16 cellular contexts compared by ENCODE assay signal in the genomic region with DNA sequence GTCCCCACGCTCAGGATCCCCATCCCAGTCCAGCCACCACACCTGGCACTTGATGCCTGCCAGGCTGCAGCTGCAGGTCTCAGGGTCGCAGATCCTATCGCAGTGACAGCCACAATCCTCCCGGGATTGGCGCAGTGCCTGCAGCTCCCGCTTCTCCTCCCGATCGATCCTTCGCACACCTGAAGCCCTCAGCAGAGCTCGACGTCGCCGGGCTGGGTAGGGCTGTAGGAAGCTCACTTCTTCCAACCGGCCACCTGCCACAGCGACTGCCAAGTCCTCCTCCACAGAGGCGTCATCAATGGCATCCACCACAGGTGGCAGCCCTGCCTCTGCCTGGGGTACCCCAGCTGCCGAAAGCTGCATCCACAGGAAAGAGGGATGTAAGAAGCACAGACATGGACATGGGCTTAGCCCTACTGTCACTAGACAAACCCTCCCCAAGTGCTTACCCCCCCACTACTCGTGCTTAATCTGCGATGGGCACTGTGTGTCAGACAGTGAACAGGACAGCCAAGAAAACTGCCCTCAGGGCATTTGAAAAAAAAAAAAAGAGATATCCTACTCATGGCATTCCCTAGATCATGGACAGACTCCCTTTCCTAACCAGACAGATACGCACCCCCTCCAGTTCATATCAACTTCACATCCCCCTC. TPM values are rescaled to one million over a fixed set of nuclear protein-coding genes. Genes with fewer than 3 reads are reported as not detected.
A peak's percentile ranks its signal among the peaks of the same experiment; 100 is the strongest.
DNase-seq lines count a peak whose midpoint lies in the region; ATAC-seq and TF ChIP-seq lines count a peak whose summit lies in the region.
"Had no signal": no experiment of that assay in that cellular context is flagged by ENCODE, and none has a peak within 500 bp of the region (broad histone marks: within the 10 kb centered on the region; RNA-seq: fewer than 3 reads in every experiment).

No MANE protein-coding gene starts in this region.

- no peaks in the 10 kb centered on the region for H3K9me3 Mint-ChIP-seq in central memory CD8-positive, alpha-beta T cell
- H3K9me3 Mint-ChIP-seq in stimulated activated effector memory CD8-positive, alpha-beta T cell treated with anti-CD3 and anti-CD28 coated beads, Interleukin-12 subunit alpha, Interleukin-12 subunit beta, amount 100 ng/mL, for 72 hours = no peaks in the 10 kb centered on the region

- H3K36me3 Mint-ChIP-seq in central memory CD8-positive, alpha-beta T cell (ENCODE audit: insufficient read depth) = peaks cover 78% of the 10 kb centered on the region
- peaks cover 100% of the 10 kb centered on the region for H3K36me3 Mint-ChIP-seq in stimulated activated effector memory CD8-positive, alpha-beta T cell treated with anti-CD3 and anti-CD28 coated beads, Interleukin-12 subunit alpha, Interleukin-12 subunit beta, amount 100 ng/mL, for 72 hours

- no peak overlapping the region for H3K27ac ChIP-seq in transverse colon
- H3K27ac ChIP-seq: lower lobe of right lung had no signal

- TF ChIP-seq EP300 in transverse colon (IDR thresholded peaks at IDR 0.05; ENCODE audit: low read depth) = no peak

- no peak for ATAC-seq in left cardiac atrium
- ATAC-seq in Right ventricle myocardium inferior = no peak
- no peak for ATAC-seq in central memory CD8-positive, alpha-beta T cell (replicated peaks; ENCODE audit: extremely low read depth, poor library complexity, severe bottlenecking)
- no peak for ATAC-seq in stimulated activated effector memory CD8-positive, alpha-beta T cell treated with anti-CD3 and anti-CD28 coated beads, Interleukin-12 subunit alpha, Interleukin-12 subunit beta, amount 100 ng/mL, for 72 hours
- ATAC-seq: lower lobe of right lung had no signal

- DNase-seq in left cardiac atrium (peak; percentile 22), Right ventricle myocardium inferior (ENCODE audit: missing footprints) (no peak), NCI-H2107 (lab: John Stamatoyannopoulos, UW) (peak; percentile 41), transverse colon (no peak), middle frontal gyrus (ENCODE audit: extremely low spot score, low spot score) (no peak), NCI-H774 (lab: John Stamatoyannopoulos, UW) (no peak)
- no peak for DNase-seq in central memory CD8-positive, alpha-beta T cell (ENCODE audit: low spot score in 2 of 2)
- no peak for DNase-seq in stimulated activated effector memory CD8-positive, alpha-beta T cell treated with anti-CD3 and anti-CD28 coated beads, Interleukin-12 subunit alpha, Interleukin-12 subunit beta, amount 100 ng/mL, for 72 hours (ENCODE audit: low spot score in 2 of 2)
- DNase-seq: activated CD4-positive, CD25-positive, alpha-beta regulatory T cell treated with anti-CD3 and anti-CD28 coated beads, Interleukin-2, amount 50 U/mL, for 72 hours; amygdala; lower lobe of right lung; NCI-H1930; Right ventricle myocardium superior; stimulated activated CD4-positive, alpha-beta T cell treated with anti-CD3 and anti-CD28 coated beads, Interleukin-4, amount 100 ng/mL, for 4 hours had no signal

- H3K27ac Mint-ChIP-seq in central memory CD8-positive, alpha-beta T cell (ENCODE audit: low read depth) = peak overlapping the region; percentile 77
- peak overlapping the region; percentile 81 for H3K27ac Mint-ChIP-seq in stimulated activated effector memory CD8-positive, alpha-beta T cell treated with anti-CD3 and anti-CD28 coated beads, Interleukin-12 subunit alpha, Interleukin-12 subunit beta, amount 100 ng/mL, for 72 hours

- TF ChIP-seq CTCF in transverse colon (IDR thresholded peaks at IDR 0.05) = no peak

- peaks cover 0 to 30% (median 11%) of the 10 kb centered on the region in 4 donors for H3K36me3 ChIP-seq in transverse colon

- H3K27me3 ChIP-seq in transverse colon = no peaks in the 10 kb centered on the region

- in situ Hi-C loops in transverse colon (cut with MboI; ENCODE audit: low pct_ligation_motif_present in 1 of 4, low pct_unique_long_range_greater_than_20kb in 1 of 4, low sequenced_read_pairs in 3 of 4) = no loop called here

- H3K4me3 ChIP-seq in transverse colon = no peak overlapping the region
- H3K4me3 ChIP-seq: lower lobe of right lung had no signal

- H3K4me1 Mint-ChIP-seq in central memory CD8-positive, alpha-beta T cell = peaks cover 54% of the 10 kb centered on the region
- H3K4me1 Mint-ChIP-seq in stimulated activated effector memory CD8-positive, alpha-beta T cell treated with anti-CD3 and anti-CD28 coated beads, Interleukin-12 subunit alpha, Interleukin-12 subunit beta, amount 100 ng/mL, for 72 hours = peaks cover 76% of the 10 kb centered on the region

- TF ChIP-seq POLR2A in transverse colon (IDR thresholded peaks at IDR 0.05) = no peak

- WGBS in transverse colon (ENCODE audit: low coverage in 1 of 2), 2 donors = 85 to 100% methylated on average over 1 to 20 of the region's 20 CpGs

- H3K4me1 ChIP-seq in transverse colon = peaks cover 58 to 84% (median 78%) of the 10 kb centered on the region in 4 donors

- no peaks in the 10 kb centered on the region for H3K27me3 Mint-ChIP-seq in central memory CD8-positive, alpha-beta T cell

- H3K9me3 ChIP-seq in transverse colon = no peaks in the 10 kb centered on the region
- H3K9me3 ChIP-seq: lower lobe of right lung had no signal

- peak overlapping the region; percentile 61 for H3K4me3 Mint-ChIP-seq in central memory CD8-positive, alpha-beta T cell
- H3K4me3 Mint-ChIP-seq in stimulated activated effector memory CD8-positive, alpha-beta T cell treated with anti-CD3 and anti-CD28 coated beads, Interleukin-12 subunit alpha, Interleukin-12 subunit beta, amount 100 ng/mL, for 72 hours = no peak overlapping the region

- intact Hi-C loops in left cardiac atrium (cut with DNase I) (loop anchor here in 1 of 2 donors (5.0 kb wide), 1 partner anchor 38 kb away; no protein-coding TSS in a partner anchor), Right ventricle myocardium inferior (cut with DNase I) (no loop called here), transverse colon (cut with DNase I; ENCODE audit: low total_unique reads) (loop anchor here (5.0 kb wide), 1 partner anchor 38 kb away; no protein-coding TSS in a partner anchor)

RNA-seq across cellular contexts. Expression of a gene that starts 9.2 kb away (rescaled TPM):
- 10 to 100 TPM; 20.5 to 41.6 TPM for total RNA-seq in left cardiac atrium
- 12.9 TPM for total RNA-seq in Right ventricle myocardium inferior
- total RNA-seq in transverse colon = 100 to 1,000 TPM in 1 of 4 donors, 10 to 100 TPM in 3; 10.9 to 112 (median 38.4) TPM

RNA-seq across cellular contexts. Expression of a gene that starts 36.7 kb away (rescaled TPM):
- total RNA-seq in left cardiac atrium = 1 to 10 TPM; 1.8 to 2.5 TPM
- total RNA-seq in Right ventricle myocardium inferior = 1.2 TPM
- 100 to 1,000 TPM in 1 of 4 donors, 10 to 100 TPM in 2, 1 to 10 TPM in 1; 6.8 to 101 (median 30.3) TPM for total RNA-seq in transverse colon

RNA-seq across cellular contexts. Expression of a gene that starts 36.8 kb away (rescaled TPM):
- total RNA-seq in left cardiac atrium = 10 to 100 TPM; 39.0 to 49.1 TPM
- 45.6 TPM for total RNA-seq in Right ventricle myocardium inferior
- 100 to 1,000 TPM in 1 of 4 donors, 10 to 100 TPM in 3; 86.8 to 135 (median 96.3) TPM for total RNA-seq in transverse colon

RNA-seq across cellular contexts. Expression of a gene that starts 48.2 kb away (rescaled TPM):
- total RNA-seq in left cardiac atrium (100 to 1,000 TPM; 160 to 242 TPM), Right ventricle myocardium inferior (317 TPM), transverse colon (1 to 10 TPM in 1 of 4 donors, under 1 TPM in 1, not detected in 2; 0.40 to 6.0 TPM)
- total RNA-seq: H1, lower lobe of right lung, pulmonary artery endothelial cell had no signal

Comparison
In these comparisons a context has a peak if more than half of its experiments do, and no peak if none do; other contexts are left out.
1. DNase-seq: peak in left cardiac atrium (single experiment) and NCI-H2107 (single experiment); none in Right ventricle myocardium inferior (single experiment), central memory CD8-positive, alpha-beta T cell (0 of 2), stimulated activated effector memory CD8-positive, alpha-beta T cell treated with anti-CD3 and anti-CD28 coated beads, Interleukin-12 subunit alpha, Interleukin-12 subunit beta, amount 100 ng/mL, for 72 hours (0 of 2), transverse colon (single experiment), middle frontal gyrus (single experiment) and NCI-H774 (single experiment).